ENCODE assay signal across 1 cellular context in the genomic region with DNA sequence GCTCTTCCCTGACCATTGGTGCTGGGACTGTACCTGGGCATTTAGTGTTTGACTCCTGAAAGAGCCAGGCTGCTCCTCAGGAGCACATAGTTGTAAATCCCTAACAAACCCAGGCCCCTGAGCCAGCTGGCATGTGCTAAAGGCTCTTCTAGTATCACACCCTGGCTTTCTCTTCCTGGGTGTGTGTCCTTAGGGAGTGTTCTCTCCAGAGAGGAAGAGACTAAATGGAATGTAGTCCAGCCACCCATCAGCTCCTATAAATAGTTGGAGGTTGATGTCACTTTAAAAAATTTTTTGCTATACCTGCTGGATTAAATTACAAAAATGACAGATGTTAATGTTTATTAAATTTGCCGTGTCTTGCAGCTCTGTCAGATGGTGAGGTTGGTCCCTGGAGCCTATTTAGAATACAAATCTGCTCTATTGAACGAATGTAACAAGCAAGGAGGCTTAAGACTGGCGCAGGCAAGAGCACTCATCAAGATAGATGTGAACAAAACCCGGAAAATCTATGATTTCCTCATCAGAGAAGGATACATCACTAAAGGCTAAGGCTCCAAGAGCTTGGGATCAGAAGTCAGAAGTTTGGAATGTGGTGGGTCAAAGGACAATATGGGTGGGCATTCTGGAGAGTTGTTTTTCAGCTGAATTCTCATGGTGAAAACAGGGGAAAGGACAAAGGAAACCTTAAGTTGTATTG.
A peak's percentile ranks its signal among the peaks of the same experiment; 100 is the strongest.
TF ChIP-seq lines count a peak whose summit lies in the region.

No MANE protein-coding gene starts in this region.

TF ChIP-seq in SK-N-SH, 30 proteins besides CTCF, POLR2A, EP300 and RAD21:
- TF ChIP-seq, protein P1, sequence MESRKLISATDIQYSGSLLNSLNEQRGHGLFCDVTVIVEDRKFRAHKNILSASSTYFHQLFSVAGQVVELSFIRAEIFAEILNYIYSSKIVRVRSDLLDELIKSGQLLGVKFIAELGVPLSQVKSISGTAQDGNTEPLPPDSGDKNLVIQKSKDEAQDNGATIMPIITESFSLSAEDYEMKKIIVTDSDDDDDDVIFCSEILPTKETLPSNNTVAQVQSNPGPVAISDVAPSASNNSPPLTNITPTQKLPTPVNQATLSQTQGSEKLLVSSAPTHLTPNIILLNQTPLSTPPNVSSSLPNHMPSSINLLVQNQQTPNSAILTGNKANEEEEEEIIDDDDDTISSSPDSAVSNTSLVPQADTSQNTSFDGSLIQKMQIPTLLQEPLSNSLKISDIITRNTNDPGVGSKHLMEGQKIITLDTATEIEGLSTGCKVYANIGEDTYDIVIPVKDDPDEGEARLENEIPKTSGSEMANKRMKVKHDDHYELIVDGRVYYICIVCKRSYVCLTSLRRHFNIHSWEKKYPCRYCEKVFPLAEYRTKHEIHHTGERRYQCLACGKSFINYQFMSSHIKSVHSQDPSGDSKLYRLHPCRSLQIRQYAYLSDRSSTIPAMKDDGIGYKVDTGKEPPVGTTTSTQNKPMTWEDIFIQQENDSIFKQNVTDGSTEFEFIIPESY (IDR thresholded peaks at IDR 0.05; ENCODE audit: borderline replicate concordance, low read depth) = no peak
- no peak for TF ChIP-seq RXRA (IDR thresholded peaks at IDR 0.05; ENCODE audit: borderline replicate concordance, low read depth)
- TF ChIP-seq, protein P2, sequence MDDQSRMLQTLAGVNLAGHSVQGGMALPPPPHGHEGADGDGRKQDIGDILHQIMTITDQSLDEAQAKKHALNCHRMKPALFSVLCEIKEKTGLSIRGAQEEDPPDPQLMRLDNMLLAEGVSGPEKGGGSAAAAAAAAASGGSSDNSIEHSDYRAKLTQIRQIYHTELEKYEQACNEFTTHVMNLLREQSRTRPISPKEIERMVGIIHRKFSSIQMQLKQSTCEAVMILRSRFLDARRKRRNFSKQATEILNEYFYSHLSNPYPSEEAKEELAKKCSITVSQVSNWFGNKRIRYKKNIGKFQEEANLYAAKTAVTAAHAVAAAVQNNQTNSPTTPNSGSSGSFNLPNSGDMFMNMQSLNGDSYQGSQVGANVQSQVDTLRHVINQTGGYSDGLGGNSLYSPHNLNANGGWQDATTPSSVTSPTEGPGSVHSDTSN (IDR thresholded peaks at IDR 0.05) = peak; percentile 20; the same call in 1 of the 2 replicates
